In the genomic region with DNA sequence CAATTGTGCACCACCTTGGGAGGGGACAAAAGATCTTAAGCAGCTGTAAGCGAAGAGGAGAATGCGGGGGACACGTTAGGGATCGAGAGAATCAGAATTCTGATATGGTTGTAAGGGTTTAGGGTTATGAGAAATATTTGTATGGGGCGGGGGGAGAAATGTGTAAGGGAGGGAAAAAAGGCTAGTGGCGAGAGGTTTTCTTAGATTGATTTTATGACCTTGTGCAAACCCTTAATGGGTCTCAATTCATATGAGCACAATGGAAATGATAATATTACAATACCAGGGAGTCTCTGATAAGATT, we compare ENCODE assay signal across 8 cellular contexts. TPM values are rescaled to one million over a fixed set of nuclear protein-coding genes. Genes with fewer than 3 reads are reported as not detected.
DNase-seq lines count a peak whose midpoint lies in the region; ATAC-seq, FAIRE-seq and TF ChIP-seq lines count a peak whose summit lies in the region.

No MANE protein-coding gene starts in this region.

- WGBS in A549 (ENCODE audit: missing lambda C conversion rate), result under 1% methylated on average over 6 of the region's 6 CpGs

- H3K27me3 ChIP-seq in muscle layer of colon (ENCODE audit: control insufficient read depth in 1 of 2, insufficient read depth in 2 of 2, low read length in 2 of 2), result no peaks in the 10 kb centered on the region

- DNase-seq in A549 (ENCODE audit: low read depth in 1 of 2, low spot score in 1 of 2) (no peak), chondrocyte (ENCODE audit: low spot score) (no peak), RPMI8226 (no peak)

- H3K27ac ChIP-seq in A549 (peak overlapping the region; percentile 84 to 86), muscle layer of colon (ENCODE audit: low read depth, low read length) (peak overlapping the region; percentile 56)

- no peaks in the 10 kb centered on the region for H3K36me3 ChIP-seq in muscle layer of colon (ENCODE audit: insufficient read depth, low read length)

- H3K9ac ChIP-seq in muscle layer of colon (ENCODE audit: low read length), result peak overlapping the region; percentile 91

- no peak for TF ChIP-seq EP300 in A549 (IDR thresholded peaks at IDR 0.05)

- POLR2A ChIA-PET in A549 (lab: Yijun Ruan, JAX), result interaction anchor here (1.6 kb wide), 1 partner anchor 11 kb away, joined by 7 read pairs; no protein-coding TSS in a partner anchor

- peak overlapping the region; percentile 84 to 98 (median 98) for H3K27ac Mint-ChIP-seq in IgD-negative memory B cell
- H3K27ac Mint-ChIP-seq in chondrocyte (ENCODE audit: unreplicated experiment), result peak overlapping the region; percentile 97

- H3K9me3 Mint-ChIP-seq in IgD-negative memory B cell (no peaks in the 10 kb centered on the region), chondrocyte (ENCODE audit: low read depth) (no peaks in the 10 kb centered on the region)

- H3K4me1 Mint-ChIP-seq in IgD-negative memory B cell, result peaks cover 21 to 43% (median 41%) of the 10 kb centered on the region in 3 donors
- peaks cover 31% of the 10 kb centered on the region for H3K4me1 Mint-ChIP-seq in chondrocyte (ENCODE audit: low read depth)

- H3K4me3 ChIP-seq in A549 (peak overlapping the region; percentile 75), muscle layer of colon (ENCODE audit: low read depth in 1 of 2, low read length in 2 of 2) (peak overlapping the region; percentile 75 to 81)

- H3K4me1 ChIP-seq in A549 (peaks cover 13% of the 10 kb centered on the region; the same call in 2 of the 3 replicates), muscle layer of colon (ENCODE audit: insufficient read depth, low read length) (peaks cover 19% of the 10 kb centered on the region)

- H3K9me3 ChIP-seq in A549 (no peaks in the 10 kb centered on the region), muscle layer of colon (ENCODE audit: low read length) (no peaks in the 10 kb centered on the region)

- CTCF ChIA-PET in A549 (lab: Yijun Ruan, JAX), result interaction anchor here (0.7 to 1.3 kb wide), 3 partner anchors 9 to 1435 kb away, joined by 3 to 6 read pairs (median 5); no protein-coding TSS in a partner anchor

- H3K27me3 Mint-ChIP-seq in IgD-negative memory B cell, result no peaks in the 10 kb centered on the region
- H3K27me3 Mint-ChIP-seq in chondrocyte (ENCODE audit: low read depth), result no peaks in the 10 kb centered on the region

- TF ChIP-seq CTCF in A549 (IDR thresholded peaks at IDR 0.05) (no peak), chondrocyte (IDR thresholded peaks at IDR 0.05) (no peak)

- peak overlapping the region; percentile 71 for H3K4me2 ChIP-seq in A549

- ATAC-seq in A549 (no peak), GM21576 (IDR thresholded peaks at IDR 0.05; ENCODE audit: unreplicated experiment) (no peak), GM21528 (IDR thresholded peaks at IDR 0.05; ENCODE audit: low FRiP score, unreplicated experiment) (no peak), HG02970 (IDR thresholded peaks at IDR 0.05; ENCODE audit: low FRiP score, unreplicated experiment) (no peak)

- no peak for TF ChIP-seq POLR2A in A549 (IDR thresholded peaks at IDR 0.05; ENCODE audit: low read length)

- no peak for TF ChIP-seq RAD21 in A549 (conservative IDR thresholded peaks at IDR 0.05 in 1 of 2, IDR thresholded peaks at IDR 0.05 in 1 of 2)

- FAIRE-seq in A549 (lab: Jason Lieb, UNC), result no peak

- H3K4me3 Mint-ChIP-seq in IgD-negative memory B cell, result peak overlapping the region; percentile 93 to 99 (median 96)
- H3K4me3 Mint-ChIP-seq in chondrocyte (ENCODE audit: unreplicated experiment), result peak overlapping the region; percentile 99

- H3K36me3 Mint-ChIP-seq in IgD-negative memory B cell, result no peaks in the 10 kb centered on the region
- H3K36me3 Mint-ChIP-seq in chondrocyte (ENCODE audit: low read depth), result no peaks in the 10 kb centered on the region

TF ChIP-seq in A549, 52 proteins besides CTCF, POLR2A, EP300 and RAD21:
- no peak for TF ChIP-seq EHF (CRISPR knock-in tag; IDR thresholded peaks at IDR 0.05)
- 0 out of 2 replicates have a peak, but pooled peaks have one; percentile 21 for TF ChIP-seq PHF8 (IDR thresholded peaks at IDR 0.05; ENCODE audit: borderline replicate concordance, low read depth)
- TF ChIP-seq KDM5A (IDR thresholded peaks at IDR 0.05), result peak; percentile 62; the same call in 1 of the 2 replicates

RNA-seq across cellular contexts. Expression of a gene that starts 0.4 kb away (rescaled TPM):
- polyA plus RNA-seq in A549 (2011; rRNA removed) (81.4 and 125 TPM in 2 replicates), A549 (2017; fragmentation: RNase III; extraction: RNeasy Plus Mini Kit Qiagen cat#74134 plus additional on column Dnase treatment) (113 to 124 TPM (median 121 TPM) in 3 replicates), IgD-negative memory B cell (120 TPM)
- polyA plus RNA-seq in A549 (2012; cell fraction: cytosol; rRNA removed), result 103 and 134 TPM in 2 replicates
- polyA plus RNA-seq in A549 (2012; cell fraction: nucleus; rRNA removed), result 112 and 155 TPM in 2 replicates
- 297 and 349 TPM in 2 replicates for polyA minus RNA-seq in A549 (2011; rRNA and poly(A)+ RNA removed)
- total RNA-seq in chondrocyte, result 68.1 to 87.9 TPM (median 68.7 TPM) in 3 replicates

RNA-seq across cellular contexts. Expression of a gene that starts 0.5 kb away (rescaled TPM):
- 0.59 and 0.75 TPM in 2 replicates for polyA plus RNA-seq in A549 (2011; rRNA removed)
- 0.13 and 0.25 TPM in 2 replicates for polyA plus RNA-seq in A549 (2012; cell fraction: cytosol; rRNA removed)
- polyA plus RNA-seq in A549 (2012; cell fraction: nucleus; rRNA removed), result 0.06 and 0.07 TPM in 2 replicates
- polyA plus RNA-seq in A549 (2017; fragmentation: RNase III; extraction: RNeasy Plus Mini Kit Qiagen cat#74134 plus additional on column Dnase treatment), result 0.14 to 0.51 TPM (median 0.37 TPM) in 3 replicates
- polyA minus RNA-seq in A549 (2011; rRNA and poly(A)+ RNA removed), result 0.66 and 1.2 TPM in 2 replicates
- polyA plus RNA-seq in IgD-negative memory B cell, result 2.7 TPM
- 0.26 to 0.65 TPM (median 0.57 TPM) in 3 replicates for total RNA-seq in chondrocyte
